ENCODE assay signal across 8 cellular contexts in the genomic region with DNA sequence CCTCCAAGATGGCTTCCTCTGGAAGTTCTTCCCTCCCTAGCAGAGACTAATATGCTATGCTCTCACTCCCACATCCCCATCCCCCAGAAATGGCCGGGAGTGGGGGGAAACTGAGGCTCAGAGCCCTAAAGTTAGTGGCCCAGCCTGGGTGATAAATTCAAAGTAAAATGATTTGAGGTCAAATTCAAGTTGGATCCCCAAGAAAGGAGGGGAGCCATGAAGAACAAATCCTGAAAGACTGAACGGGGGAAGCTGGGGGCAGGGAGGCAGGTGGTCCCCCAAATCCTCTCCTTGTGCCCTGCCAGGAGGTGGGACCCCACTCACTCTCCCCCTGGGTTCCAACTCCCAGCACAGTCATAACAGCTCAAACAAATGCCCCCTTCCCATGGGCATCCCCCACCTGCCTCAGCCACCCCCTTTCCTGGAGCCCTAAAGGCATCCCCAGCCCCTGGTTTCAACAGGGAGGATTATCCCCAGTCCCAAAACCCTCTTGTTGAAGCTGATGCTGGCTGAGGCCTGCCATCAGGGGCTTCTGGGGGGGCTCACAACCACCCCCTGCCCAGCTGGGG. TPM values are rescaled to one million over a fixed set of nuclear protein-coding genes. Genes with fewer than 3 reads are reported as not detected.
A peak's percentile ranks its signal among the peaks of the same experiment; 100 is the strongest.
DNase-seq lines count a peak whose midpoint lies in the region; ATAC-seq and TF ChIP-seq lines count a peak whose summit lies in the region.

No MANE protein-coding gene starts in this region.

- H3K27me3 ChIP-seq in ascending aorta (no peaks in the 10 kb centered on the region), liver (ENCODE audit: control insufficient read depth in 4 of 4, insufficient read depth in 4 of 4, low read length in 3 of 4) (no peaks in the 10 kb centered on the region), thymus (ENCODE audit: control insufficient read depth, insufficient read depth) (no peaks in the 10 kb centered on the region)

- 35% methylated on average over 2 of the region's 2 CpGs for WGBS in liver
- WGBS in thymus = 36% methylated on average over 2 of the region's 2 CpGs

- TF ChIP-seq RAD21 in liver (IDR thresholded peaks at IDR 0.05) = no peak

- H3K4me1 ChIP-seq in ascending aorta (peaks cover 8 to 41% of the 10 kb centered on the region in 2 donors), liver (ENCODE audit: control insufficient read depth in 4 of 4, insufficient read depth in 4 of 4, low read length in 3 of 4) (peaks cover 2 to 12% (median 5%) of the 10 kb centered on the region in 4 donors), thymus (ENCODE audit: control insufficient read depth, insufficient read depth, low read length) (peaks cover 8% of the 10 kb centered on the region)

- H3K9me3 ChIP-seq in ascending aorta (no peaks in the 10 kb centered on the region), liver (ENCODE audit: control insufficient read depth in 4 of 4, low read length in 3 of 4) (no peaks in the 10 kb centered on the region), thymus (ENCODE audit: control insufficient read depth) (no peaks in the 10 kb centered on the region)

- H3K27ac ChIP-seq in ascending aorta = peak overlapping the region; percentile 84
- peak overlapping the region; percentile 43 to 59 for H3K27ac ChIP-seq in liver (ENCODE audit: low read depth in 1 of 2, low read length in 2 of 2)
- peak overlapping the region; percentile 81 for H3K27ac ChIP-seq in thymus (ENCODE audit: low read depth)

- H3K4me3 ChIP-seq in ascending aorta (peak overlapping the region; percentile 69 to 70), liver (ENCODE audit: low read depth in 1 of 3, low read length in 3 of 3) (peak overlapping the region in 1 of 3 donors; percentile 82), thymus (ENCODE audit: low read length) (peak overlapping the region; percentile 92)

- H3K4me1 Mint-ChIP-seq in T-helper 2 cell treated with Interferon-gamma antibody and Interleukin-4, amounts not matched to agents 5 μg/mL and 100 μg/mL, for 36 hours (ENCODE audit: low read depth) = peaks cover 38% of the 10 kb centered on the region

- ATAC-seq in GM21367 (IDR thresholded peaks at IDR 0.05; ENCODE audit: unreplicated experiment) (no peak), HG02678 (IDR thresholded peaks at IDR 0.05; ENCODE audit: unreplicated experiment) (no peak), HG03139 (IDR thresholded peaks at IDR 0.05; ENCODE audit: unreplicated experiment) (no peak)

- H3K27ac Mint-ChIP-seq in T-helper 2 cell treated with Interferon-gamma antibody and Interleukin-4, amounts not matched to agents 5 μg/mL and 100 μg/mL, for 36 hours = peak overlapping the region; percentile 82

- H3K9me3 Mint-ChIP-seq in T-helper 2 cell treated with Interferon-gamma antibody and Interleukin-4, amounts not matched to agents 5 μg/mL and 100 μg/mL, for 36 hours = no peaks in the 10 kb centered on the region

- H3K4me3 Mint-ChIP-seq in T-helper 2 cell treated with Interferon-gamma antibody and Interleukin-4, amounts not matched to agents 5 μg/mL and 100 μg/mL, for 36 hours = peak overlapping the region; percentile 91

- intact Hi-C loops in ascending aorta (cut with DNase I) = loop anchor here (1.0 to 10.0 kb wide), 5 partner anchors 56 to 446 kb away; a partner anchor contains a TSS

- no peak for DNase-seq in T-helper 2 cell treated with Interferon-gamma antibody and Interleukin-4, amounts not matched to agents 5 μg/mL and 100 μg/mL, for 36 hours (ENCODE audit: low spot score)
- no peak for DNase-seq in T-helper 2 cell
- DNase-seq in ascending aorta (ENCODE audit: low spot score in 2 of 2) = peak in 1 of 2 donors; percentile 53

- H3K36me3 Mint-ChIP-seq in T-helper 2 cell treated with Interferon-gamma antibody and Interleukin-4, amounts not matched to agents 5 μg/mL and 100 μg/mL, for 36 hours (ENCODE audit: low read depth) = peaks cover 15% of the 10 kb centered on the region

- no peak for TF ChIP-seq CTCF in ascending aorta (IDR thresholded peaks at IDR 0.05)
- TF ChIP-seq CTCF in liver (IDR thresholded peaks at IDR 0.05; ENCODE audit: low read depth, low read length, missing input control) = no peak

- H3K9ac ChIP-seq in liver (ENCODE audit: low read depth in 1 of 2, low read length in 2 of 2) = no peak overlapping the region

- H3K36me3 ChIP-seq in ascending aorta (peaks cover 16 to 27% of the 10 kb centered on the region in 2 donors), liver (ENCODE audit: control insufficient read depth in 4 of 4, insufficient read depth in 3 of 4, low read depth in 1 of 4, low read length in 3 of 4) (peaks cover 0 to 7% (median 0%) of the 10 kb centered on the region in 4 donors), thymus (ENCODE audit: control insufficient read depth, insufficient read depth) (peaks cover 20% of the 10 kb centered on the region)

- peaks cover 27% of the 10 kb centered on the region for H3K27me3 Mint-ChIP-seq in T-helper 2 cell treated with Interferon-gamma antibody and Interleukin-4, amounts not matched to agents 5 μg/mL and 100 μg/mL, for 36 hours (ENCODE audit: low read depth)

TF ChIP-seq in liver, 16 proteins besides CTCF, POLR2A, EP300 and RAD21:
- TF ChIP-seq HNF4G (IDR thresholded peaks at IDR 0.05) = no peak
- TF ChIP-seq, protein P1, sequence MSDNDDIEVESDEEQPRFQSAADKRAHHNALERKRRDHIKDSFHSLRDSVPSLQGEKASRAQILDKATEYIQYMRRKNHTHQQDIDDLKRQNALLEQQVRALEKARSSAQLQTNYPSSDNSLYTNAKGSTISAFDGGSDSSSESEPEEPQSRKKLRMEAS (IDR thresholded peaks at IDR 0.05) = no peak
- no peak for TF ChIP-seq SP1 (IDR thresholded peaks at IDR 0.05)

RNA-seq across cellular contexts. Expression of a gene that starts 1.1 kb away (rescaled TPM):
- total RNA-seq in ascending aorta (159 TPM), liver (10 to 100 TPM; 10.8 to 11.0 TPM)
- polyA plus RNA-seq in liver (1 to 10 TPM; 7.3 to 9.6 TPM), thymus (23.3 TPM)

RNA-seq across cellular contexts. Expression of a gene that starts 27.0 kb away (rescaled TPM):
- total RNA-seq in ascending aorta (46.3 TPM), liver (under 1 TPM; 0.05 to 0.25 TPM)
- polyA plus RNA-seq in liver (under 1 TPM; 0.07 to 0.45 TPM), thymus (1.3 TPM)

Comparison
In these comparisons a context has a peak if more than half of its experiments do, and no peak if none do; other contexts are left out.
1. RNA of a gene that starts 1.1 kb away (total RNA-seq): 159 TPM in ascending aorta (single experiment); 10.8 to 11.0 TPM in liver; every median in the first group is over 10 times any median in the second.
2. RNA of a gene that starts 27.0 kb away (total RNA-seq): 46.3 TPM in ascending aorta (single experiment); 0.05 to 0.25 TPM in liver; every median in the first group is over 10 times any median in the second.
3. Peak in every context shown above with its lines, with median percentiles within 50 percentile points of each other: H3K27ac ChIP-seq.